8 cellular contexts compared by ENCODE assay signal in genomic region chr7:144710791-144711190, GRCh38.
"Had no signal": no experiment of that assay in that cellular context is flagged by ENCODE, and none has a peak within 500 bp of the region (broad histone marks: within the 10 kb centered on the region; RNA-seq: fewer than 3 reads in every experiment).

No MANE protein-coding gene starts in this region.

- DNase-seq: GDM1, GF-D8 had no signal

- ATAC-seq: GM12878 had no signal

- H3K4me3 ChIP-seq: GM12878 had no signal

- FAIRE-seq: G401.6, GM12878, GM12891, GM12892, GM18507, GM19239 had no signal
